Comparison of ENCODE assay signal across 9 cellular contexts in the genomic region with DNA sequence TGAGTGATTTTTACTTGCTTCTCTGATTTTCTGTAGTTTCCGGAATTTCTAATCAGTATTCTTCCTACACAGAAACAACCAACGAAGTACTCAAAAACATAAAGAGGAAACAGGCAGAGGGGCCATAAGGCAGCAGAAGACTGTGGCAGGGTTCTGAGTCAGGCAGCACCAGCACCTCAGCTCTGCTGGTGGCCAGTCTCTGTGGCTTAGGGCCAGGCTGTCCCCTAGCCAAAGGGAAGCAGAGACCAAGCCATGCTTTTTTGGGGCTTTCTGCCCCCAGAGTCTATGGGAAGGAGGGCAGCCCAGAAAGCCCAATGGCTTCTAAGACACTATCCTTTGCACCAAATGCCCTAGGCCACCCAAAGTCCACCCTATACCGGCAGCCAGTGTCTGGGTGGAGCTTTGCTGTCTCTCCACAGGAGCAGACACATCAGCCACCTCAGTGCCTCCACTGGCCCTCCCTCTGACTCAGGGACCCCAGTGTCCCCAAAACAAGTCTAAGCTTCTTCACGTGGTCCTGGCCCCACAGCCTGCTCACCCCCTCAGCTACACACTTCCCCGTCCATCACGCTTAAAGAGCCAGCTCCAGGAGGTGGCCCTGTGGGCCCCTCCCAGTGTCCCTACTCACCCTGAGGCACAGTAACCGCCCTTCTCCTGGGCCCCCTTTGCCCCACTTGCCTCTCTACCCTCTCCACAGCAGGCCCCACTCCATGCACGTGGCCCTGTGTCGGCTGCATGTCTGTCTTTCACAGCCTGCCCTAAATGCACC. TPM values are rescaled to one million over a fixed set of nuclear protein-coding genes. Genes with fewer than 3 reads are reported as not detected.
A peak's percentile ranks its signal among the peaks of the same experiment; 100 is the strongest.
DNase-seq lines count a peak whose midpoint lies in the region; ATAC-seq and TF ChIP-seq lines count a peak whose summit lies in the region.
"Had no signal": no experiment of that assay in that cellular context is flagged by ENCODE, and none has a peak within 500 bp of the region (broad histone marks: within the 10 kb centered on the region; RNA-seq: fewer than 3 reads in every experiment).

No MANE protein-coding gene starts in this region.

- TF ChIP-seq CTCF in fibroblast of lung (conservative IDR thresholded peaks at IDR 0.05 in 1 of 2, IDR thresholded peaks at IDR 0.05 in 1 of 2; ENCODE audit: low read depth in 1 of 2, low read length in 2 of 2) (no peak), psoas muscle (IDR thresholded peaks at IDR 0.05) (no peak), MM.1S (IDR thresholded peaks at IDR 0.05; ENCODE audit: low read length) (no peak)

- peaks cover 22% of the 10 kb centered on the region for H3F3A ChIP-seq in MM.1S (ENCODE audit: insufficient read depth, low read length)

- H2AFZ ChIP-seq in fibroblast of lung (ENCODE audit: low read length), result no peak overlapping the region
- no peak overlapping the region for H2AFZ ChIP-seq in MM.1S (ENCODE audit: low read length)

- H3K4me3 Mint-ChIP-seq in T-helper 17 cell, result peak overlapping the region; percentile 57

- H3K4me1 Mint-ChIP-seq in T-helper 17 cell, result peaks cover 53% of the 10 kb centered on the region

- WGBS in psoas muscle, 3 donors, result 55 to 59% (median 55%) methylated on average over 9 of the region's 9 CpGs

- ATAC-seq in T-helper 17 cell, result no peak
- ATAC-seq in psoas muscle, result no peak
- no peak for ATAC-seq in GM21786 (IDR thresholded peaks at IDR 0.05; ENCODE audit: unreplicated experiment)
- ATAC-seq in GM21447 (IDR thresholded peaks at IDR 0.05; ENCODE audit: unreplicated experiment), result no peak

- intact Hi-C loops in psoas muscle (cut with DNase I), result no loop called here

- H3K27me3 Mint-ChIP-seq in T-helper 17 cell, result no peaks in the 10 kb centered on the region

- H3K36me3 ChIP-seq in fibroblast of lung (ENCODE audit: control insufficient read depth, insufficient read depth, low read length) (peaks cover 9% of the 10 kb centered on the region), psoas muscle (ENCODE audit: insufficient read depth in 1 of 2, low read depth in 1 of 2) (peaks cover 0 to 2% of the 10 kb centered on the region in 2 donors), MM.1S (replicated peaks; ENCODE audit: insufficient read depth, low read length) (peaks cover 11% of the 10 kb centered on the region; the same call in 1 of the 2 replicates)

- peak; percentile 51 for DNase-seq in EH (ENCODE audit: low read depth)
- DNase-seq in T-helper 17 cell, result no peak
- DNase-seq in fibroblast of lung (ENCODE audit: low read depth in 2 of 2), result no peak
- peak in 1 of 2 donors; percentile 50 for DNase-seq in psoas muscle
- DNase-seq in MM.1S, result no peak
- DNase-seq in NCI-H1048 (lab: John Stamatoyannopoulos, UW), result no peak
- DNase-seq: effector CD8-positive, alpha-beta T cell had no signal

- H3K4me2 ChIP-seq in fibroblast of lung (ENCODE audit: extremely low read depth, insufficient read depth, low read length) (no peak overlapping the region), MM.1S (ENCODE audit: low read depth, low read length) (no peak overlapping the region)

- H3K4me1 ChIP-seq in fibroblast of lung (ENCODE audit: control insufficient read depth, extremely low read depth, insufficient read depth, low read length) (peaks cover 38% of the 10 kb centered on the region), psoas muscle (peaks cover 100% of the 10 kb centered on the region), MM.1S (ENCODE audit: low read length) (peaks cover 59% of the 10 kb centered on the region)

- H3K27ac Mint-ChIP-seq in T-helper 17 cell, result peak overlapping the region; percentile 94

- no peaks in the 10 kb centered on the region for H3K9me2 ChIP-seq in MM.1S (replicated peaks; ENCODE audit: insufficient read depth, low read length)

- H3K9ac ChIP-seq in fibroblast of lung (ENCODE audit: insufficient read depth, low read length), result no peak overlapping the region
- no peak overlapping the region for H3K9ac ChIP-seq in MM.1S (ENCODE audit: low read length)

- no peaks in the 10 kb centered on the region for H3K9me3 ChIP-seq in T-helper 17 cell (ENCODE audit: control insufficient read depth, low read length, poor library complexity, severe bottlenecking)
- no peaks in the 10 kb centered on the region for H3K9me3 ChIP-seq in fibroblast of lung (ENCODE audit: control insufficient read depth, insufficient read depth, low read depth, low read length)
- H3K9me3 ChIP-seq in psoas muscle, result no peaks in the 10 kb centered on the region
- H3K9me3 ChIP-seq in MM.1S (replicated peaks; ENCODE audit: insufficient read depth, low read length), result no peaks in the 10 kb centered on the region

- H4K20me1 ChIP-seq in fibroblast of lung (ENCODE audit: control insufficient read depth, extremely low read depth, insufficient read depth, low read length), result no peaks in the 10 kb centered on the region
- peaks cover 33% of the 10 kb centered on the region for H4K20me1 ChIP-seq in MM.1S (ENCODE audit: insufficient read depth, low read length)

- peaks cover 2% of the 10 kb centered on the region for H3K36me3 Mint-ChIP-seq in T-helper 17 cell (ENCODE audit: low read depth)

- H3K4me3 ChIP-seq in fibroblast of lung (replicated peaks in 1 of 4; ENCODE audit: control extremely low read depth in 1 of 4, insufficient read depth in 1 of 4, low read depth in 3 of 4, low read length in 4 of 4) (no peak overlapping the region), psoas muscle (no peak overlapping the region), MM.1S (ENCODE audit: low read length) (no peak overlapping the region)

- H3K27me3 ChIP-seq in fibroblast of lung (ENCODE audit: control insufficient read depth, insufficient read depth, low read length) (no peaks in the 10 kb centered on the region), psoas muscle (ENCODE audit: insufficient read depth in 3 of 3, low read length in 2 of 3) (no peaks in the 10 kb centered on the region), MM.1S (replicated peaks; ENCODE audit: insufficient read depth, low read length) (no peaks in the 10 kb centered on the region)

- H3K79me2 ChIP-seq in fibroblast of lung (ENCODE audit: control insufficient read depth, insufficient read depth, low read length), result peaks cover 56% of the 10 kb centered on the region
- H3K79me2 ChIP-seq in MM.1S (ENCODE audit: low read length), result peaks cover 86% of the 10 kb centered on the region

- H3K27ac ChIP-seq in fibroblast of lung (ENCODE audit: insufficient read depth, low read length) (peak overlapping the region; percentile 16), psoas muscle (peak overlapping the region; percentile 95), MM.1S (ENCODE audit: low read length) (no peak overlapping the region)

RNA-seq across cellular contexts. Expression of a gene that starts 46.2 kb away (rescaled TPM):
- total RNA-seq in T-helper 17 cell (10 to 100 TPM; 67.6 to 75.8 TPM), fibroblast of lung (25.9 and 29.2 TPM in 2 replicates), psoas muscle (10 to 100 TPM; 25.1 to 36.4 (median 34.9) TPM)
- polyA plus RNA-seq in fibroblast of lung (28.0 and 28.4 TPM in 2 replicates), psoas muscle (10 to 100 TPM; 47.0 to 69.8 (median 55.5) TPM)
- 31.7 and 39.5 TPM in 2 replicates for polyA plus RNA-seq in fibroblast of lung (2012)
- 22.0 and 34.3 TPM in 2 replicates for polyA minus RNA-seq in fibroblast of lung (ENCODE audit: low replicate concordance)

RNA-seq across cellular contexts. Expression of a gene that starts 49.1 kb away (rescaled TPM):
- total RNA-seq in T-helper 17 cell (100 to 1,000 TPM; 285 to 303 TPM), fibroblast of lung (2.1 and 4.5 TPM in 2 replicates), psoas muscle (10 to 100 TPM in 1 of 4 donors, 1 to 10 TPM in 3; 7.3 to 11.2 (median 7.7) TPM)
- polyA plus RNA-seq in fibroblast of lung (1.5 and 2.5 TPM in 2 replicates), psoas muscle (10 to 100 TPM in 1 of 3 donors, 1 to 10 TPM in 2; 5.4 to 13.0 (median 6.4) TPM)
- 2.1 and 3.3 TPM in 2 replicates for polyA plus RNA-seq in fibroblast of lung (2012)
- 23.4 and 24.0 TPM in 2 replicates for polyA minus RNA-seq in fibroblast of lung (ENCODE audit: low replicate concordance)

RNA-seq across cellular contexts. Expression of a gene that starts 52.8 kb away (rescaled TPM):
- not detected for total RNA-seq in T-helper 17 cell
- 3.3 and 4.3 TPM in 2 replicates for total RNA-seq in fibroblast of lung
- polyA plus RNA-seq in fibroblast of lung, result 0.06 and 0.67 TPM in 2 replicates
- polyA plus RNA-seq in fibroblast of lung (2012), result 1.2 TPM in 1 of 2 replicates, not detected in the other
- 0.98 TPM in 1 of 2 replicates, not detected in the other for polyA minus RNA-seq in fibroblast of lung (ENCODE audit: low replicate concordance)
- total RNA-seq in psoas muscle, result 1 to 10 TPM; 1.1 to 5.9 (median 4.1) TPM
- 1 to 10 TPM; 4.0 to 5.2 (median 4.2) TPM for polyA plus RNA-seq in psoas muscle

Comparison
In these comparisons a context has a peak if more than half of its experiments do, and no peak if none do; other contexts are left out.
1. RNA of a gene that starts 49.1 kb away (total RNA-seq): 285 to 303 TPM in T-helper 17 cell; 7.3 to 11.2 TPM in psoas muscle and 2.1 to 4.5 TPM in fibroblast of lung; every median in the first group is over 10 times any median in the second.